ENCODE assay signal across 8 cellular contexts in the genomic region with DNA sequence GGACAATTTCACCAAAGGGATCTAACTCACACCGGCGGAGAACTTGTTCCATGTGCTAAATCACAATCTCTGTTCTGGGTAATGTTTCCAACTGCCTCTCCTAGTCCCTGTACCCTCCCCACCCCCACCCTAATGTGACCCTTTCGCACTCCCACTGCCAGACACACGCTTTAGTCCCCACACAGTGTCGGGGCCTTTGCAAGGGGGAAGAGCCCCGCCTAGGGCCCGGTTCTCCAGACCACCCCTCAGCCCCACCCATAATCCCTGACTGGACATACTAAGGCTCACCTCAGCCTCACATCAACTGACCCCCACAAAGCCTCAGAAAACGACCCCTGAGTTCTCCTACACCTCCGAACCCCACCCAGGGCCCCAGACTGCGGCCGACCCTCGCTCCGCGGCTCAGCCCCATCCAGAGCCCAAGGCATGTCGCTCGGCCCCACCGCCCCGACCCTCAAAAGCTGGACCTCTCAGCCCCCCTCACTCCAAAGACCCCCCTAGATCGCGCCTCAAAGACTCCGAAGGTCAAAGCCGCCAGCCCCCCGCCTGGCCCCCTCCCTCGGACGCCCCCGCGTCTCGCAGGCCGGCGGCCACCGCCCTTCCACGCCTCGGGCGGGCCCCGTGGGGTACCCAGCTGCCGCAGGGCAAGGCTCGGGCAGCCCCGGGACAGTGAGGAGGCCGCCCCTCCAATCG.
A peak's percentile ranks its signal among the peaks of the same experiment; 100 is the strongest.
DNase-seq lines count a peak whose midpoint lies in the region; TF ChIP-seq lines count a peak whose summit lies in the region.

No MANE protein-coding gene starts in this region.

- H2AFZ ChIP-seq in OCI-LY1 (ENCODE audit: low read length), result no peak overlapping the region

- no peaks in the 10 kb centered on the region for H3K9me2 ChIP-seq in OCI-LY1 (ENCODE audit: low read depth, low read length)

- H4K20me1 ChIP-seq in OCI-LY1 (ENCODE audit: insufficient read depth, low read length), result no peaks in the 10 kb centered on the region

- in situ Hi-C loops in astrocyte of the spinal cord (cut with HindIII; ENCODE audit: low sequenced_read_pairs), result no loop called here

- H3K9ac ChIP-seq in OCI-LY1 (ENCODE audit: low read length), result peak overlapping the region; percentile 71

- H3K9me3 ChIP-seq in OCI-LY1 (ENCODE audit: low read length) (no peaks in the 10 kb centered on the region), spleen (no peaks in the 10 kb centered on the region)

- CTCF ChIA-PET in HEK293T (lab: Yijun Ruan, JAX), result interaction anchor here (0.8 to 1.2 kb wide), 5 partner anchors 9 to 251 kb away, joined by 3 to 4 read pairs (median 4); no protein-coding TSS in a partner anchor

- H3K4me3 ChIP-seq in OCI-LY1 (ENCODE audit: low read depth, low read length, poor library complexity, severe bottlenecking), result peak overlapping the region; percentile 82
- peak overlapping the region; percentile 89 for H3K4me3 ChIP-seq in astrocyte of the spinal cord (ENCODE audit: low read depth, low read length)
- H3K4me3 ChIP-seq in spleen, result peak overlapping the region; percentile 62 to 97 (median 92)

- H3K4me1 ChIP-seq in OCI-LY1 (ENCODE audit: insufficient read depth, low read length, severe bottlenecking), result peaks cover 22% of the 10 kb centered on the region
- peaks cover 13 to 54% (median 34%) of the 10 kb centered on the region in 6 donors for H3K4me1 ChIP-seq in spleen

- TF ChIP-seq CTCF in OCI-LY1 (IDR thresholded peaks at IDR 0.05; ENCODE audit: low read length) (no peak), astrocyte of the spinal cord (IDR thresholded peaks at IDR 0.05; ENCODE audit: low read depth, low read length) (no peak), spleen (IDR thresholded peaks at IDR 0.05 in 8 of 11, conservative IDR thresholded peaks at IDR 0.05 in 3 of 11) (no peak)

- intact Hi-C loops in spleen (cut with DNase I; ENCODE audit: low total_unique reads), result no loop called here

- H3K27me3 ChIP-seq in OCI-LY1 (ENCODE audit: insufficient read depth, low read length) (no peaks in the 10 kb centered on the region), spleen (replicated peaks in 1 of 7) (no peaks in the 10 kb centered on the region)

- H3K79me2 ChIP-seq in OCI-LY1 (ENCODE audit: insufficient read depth, low read length), result peaks cover 26% of the 10 kb centered on the region

- no peak for TF ChIP-seq POLR2A in spleen (IDR thresholded peaks at IDR 0.05)

- H3K4me2 ChIP-seq in OCI-LY1 (ENCODE audit: low read length), result peak overlapping the region; percentile 97

- H3K27ac ChIP-seq in OCI-LY1 (ENCODE audit: low read depth, low read length, poor library complexity, severe bottlenecking), result peak overlapping the region; percentile 69
- peak overlapping the region; percentile 80 to 98 (median 96) for H3K27ac ChIP-seq in spleen

- H3F3A ChIP-seq in OCI-LY1 (ENCODE audit: insufficient read depth, low read length), result no peaks in the 10 kb centered on the region

- WGBS in spleen, 5 donors, result 0 to 1% (median 1%) methylated on average over 21 to 40 of the region's 40 CpGs

- H3K36me3 ChIP-seq in OCI-LY1 (ENCODE audit: insufficient read depth, low read length) (0 out of 2 replicates have a peak, but pooled peaks cover 5% of the 10 kb centered on the region), spleen (peaks cover 0 to 20% (median 0%) of the 10 kb centered on the region in 6 donors)

- DNase-seq in NCI-H2227 (lab: John Stamatoyannopoulos, UW; ENCODE audit: unreplicated experiment) (peak; percentile 12), NCI-H2227 treated with DMSO at 0.1 percent for 48 hours (lab: John Stamatoyannopoulos, UW) (no peak), HEK293T (ENCODE audit: extremely low spot score) (peak; percentile 25), astrocyte of the spinal cord (ENCODE audit: low read depth, low spot score) (peak; percentile 48), iPS-NIHi11 (ENCODE audit: low spot score) (peak; percentile 46), spleen (no peak), AG20443 (ENCODE audit: low spot score) (no peak)

- POLR2A ChIA-PET in HEK293T (lab: Yijun Ruan, JAX), result interaction anchor here (0.5 to 2.5 kb wide), 21 partner anchors 9 to 222 kb away, joined by 3 to 26 read pairs (median 4); no protein-coding TSS in a partner anchor

TF ChIP-seq in HEK293T, 16 proteins besides CTCF, POLR2A, EP300 and RAD21:
- TF ChIP-seq FOXM1 (IDR thresholded peaks at IDR 0.05; ENCODE audit: borderline replicate concordance) (no peak), ZNF384 (IDR thresholded peaks at IDR 0.05) (no peak), TARDBP (IDR thresholded peaks at IDR 0.05) (no peak), LEF1 (IDR thresholded peaks at IDR 0.05; ENCODE audit: borderline replicate concordance) (no peak), FOXK2 (IDR thresholded peaks at IDR 0.05) (no peak), ELF4 (IDR thresholded peaks at IDR 0.05) (no peak), NFRKB (IDR thresholded peaks at IDR 0.05) (no peak), ARNT (IDR thresholded peaks at IDR 0.05) (no peak), BHLHE40 (IDR thresholded peaks at IDR 0.05; ENCODE audit: borderline replicate concordance) (no peak)

Comparison
In these comparisons a context has a peak if more than half of its experiments do, and no peak if none do; other contexts are left out.
1. DNase-seq: peak in NCI-H2227 (single experiment), HEK293T (single experiment), astrocyte of the spinal cord (single experiment) and iPS-NIHi11 (single experiment); none in NCI-H2227 treated with DMSO at 0.1 percent for 48 hours (single experiment), spleen (single experiment) and AG20443 (single experiment).
2. Peak in every context shown above with its lines, with median percentiles within 50 percentile points of each other: H3K4me3 ChIP-seq.